ENCODE assay signal across 9 cellular contexts in the genomic region with DNA sequence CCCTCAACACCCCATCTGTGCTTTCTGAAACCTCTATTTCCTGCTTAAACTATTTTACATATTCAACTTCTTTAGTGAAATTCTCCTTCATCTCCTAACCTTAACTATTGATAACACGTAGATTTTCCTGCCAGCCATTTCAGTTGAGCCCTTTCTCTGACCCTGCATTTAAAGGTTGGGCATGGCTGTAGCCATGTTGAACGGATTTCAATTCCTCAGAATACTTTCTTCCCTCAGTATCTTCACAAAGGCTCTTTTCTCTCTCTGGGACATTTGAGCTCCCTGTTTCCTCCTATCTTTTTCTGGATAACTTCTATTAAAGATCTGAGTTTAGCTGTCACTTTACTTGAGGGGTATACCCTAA. TPM values are rescaled to one million over a fixed set of nuclear protein-coding genes. Genes with fewer than 3 reads are reported as not detected.
DNase-seq lines count a peak whose midpoint lies in the region; ATAC-seq, FAIRE-seq and TF ChIP-seq lines count a peak whose summit lies in the region.
"Had no signal": no experiment of that assay in that cellular context is flagged by ENCODE, and none has a peak within 500 bp of the region (broad histone marks: within the 10 kb centered on the region; RNA-seq: fewer than 3 reads in every experiment).

No MANE protein-coding gene starts in this region.

- peak overlapping the region; percentile 89 for H3K9ac ChIP-seq in astrocyte (ENCODE audit: low read length)

- in situ Hi-C loops in G401 (cut with HindIII; ENCODE audit: low sequenced_read_pairs) = no loop called here

- H3K9me3 Mint-ChIP-seq in activated naive CD4-positive, alpha-beta T cell treated with anti-CD3 and anti-CD28 coated beads, Interleukin-2, amount 10 ng/mL, durations not matched to agents 7 days and 5 days = no peaks in the 10 kb centered on the region
- no peaks in the 10 kb centered on the region for H3K9me3 Mint-ChIP-seq in astrocyte (ENCODE audit: unreplicated experiment)

- intact Hi-C loops in body of pancreas (cut with DNase I) = loop anchor here (5.0 kb wide), 1 partner anchor 195 kb away; no protein-coding TSS in a partner anchor

- no peaks in the 10 kb centered on the region for H3K27me3 ChIP-seq in astrocyte (ENCODE audit: insufficient read depth, low read length)
- H3K27me3 ChIP-seq in lung (ENCODE audit: control insufficient read depth, insufficient read depth) = no peaks in the 10 kb centered on the region
- H3K27me3 ChIP-seq in upper lobe of left lung = no peaks in the 10 kb centered on the region
- no peaks in the 10 kb centered on the region for H3K27me3 ChIP-seq in body of pancreas

- no peak overlapping the region for H2AFZ ChIP-seq in astrocyte (ENCODE audit: low read depth, low read length)

- no peak for TF ChIP-seq EP300 in upper lobe of left lung (IDR thresholded peaks at IDR 0.05)

- peaks cover 37% of the 10 kb centered on the region for H4K20me1 ChIP-seq in astrocyte (ENCODE audit: insufficient read depth, low read length)

- ATAC-seq in lung (ENCODE audit: insufficient read depth, low FRiP score) = no peak
- ATAC-seq in upper lobe of left lung (ENCODE audit: low FRiP score in 2 of 2) = no peak
- no peak for ATAC-seq in body of pancreas
- no peak for ATAC-seq in GM19395 (IDR thresholded peaks at IDR 0.05; ENCODE audit: unreplicated experiment)

- H3K79me2 ChIP-seq in astrocyte (ENCODE audit: insufficient read depth, low read length) = peaks cover 75% of the 10 kb centered on the region

- peaks cover 56% of the 10 kb centered on the region for H3K4me1 Mint-ChIP-seq in activated naive CD4-positive, alpha-beta T cell treated with anti-CD3 and anti-CD28 coated beads, Interleukin-2, amount 10 ng/mL, durations not matched to agents 7 days and 5 days
- H3K4me1 Mint-ChIP-seq in astrocyte (ENCODE audit: low read depth, unreplicated experiment) = peaks cover 16% of the 10 kb centered on the region

- H3K36me3 ChIP-seq in astrocyte (ENCODE audit: insufficient read depth, low read length) (peaks cover 4% of the 10 kb centered on the region), lung (ENCODE audit: control insufficient read depth in 2 of 2, insufficient read depth in 2 of 2, low read length in 2 of 2) (peaks cover 0 to 5% of the 10 kb centered on the region in 2 donors), upper lobe of left lung (peaks cover 0 to 8% (median 0%) of the 10 kb centered on the region in 4 donors), body of pancreas (replicated peaks in 1 of 2; ENCODE audit: insufficient read depth in 1 of 2, low read depth in 2 of 2) (no peaks in the 10 kb centered on the region)

- WGBS in lung, 2 donors = 60 to 75% methylated on average over 2 of the region's 2 CpGs
- 61 to 73% methylated on average over 2 of the region's 2 CpGs for WGBS in upper lobe of left lung, 2 donors
- WGBS in body of pancreas, 2 donors = 33 to 44% methylated on average over 2 of the region's 2 CpGs

- H3K27me3 Mint-ChIP-seq in activated naive CD4-positive, alpha-beta T cell treated with anti-CD3 and anti-CD28 coated beads, Interleukin-2, amount 10 ng/mL, durations not matched to agents 7 days and 5 days = no peaks in the 10 kb centered on the region
- no peaks in the 10 kb centered on the region for H3K27me3 Mint-ChIP-seq in astrocyte (ENCODE audit: low read depth, unreplicated experiment)

- peak overlapping the region; percentile 93 for H3K27ac Mint-ChIP-seq in activated naive CD4-positive, alpha-beta T cell treated with anti-CD3 and anti-CD28 coated beads, Interleukin-2, amount 10 ng/mL, durations not matched to agents 7 days and 5 days
- peak overlapping the region; percentile 34 for H3K27ac Mint-ChIP-seq in astrocyte (ENCODE audit: unreplicated experiment)

- peaks cover 13% of the 10 kb centered on the region for H3K4me1 ChIP-seq in astrocyte (ENCODE audit: insufficient read depth, low read length)
- peaks cover 3 to 12% of the 10 kb centered on the region in 2 donors for H3K4me1 ChIP-seq in lung (ENCODE audit: control insufficient read depth in 2 of 2, insufficient read depth in 2 of 2, low read length in 2 of 2)
- peaks cover 15 to 47% (median 26%) of the 10 kb centered on the region in 4 donors for H3K4me1 ChIP-seq in upper lobe of left lung
- H3K4me1 ChIP-seq in body of pancreas = peaks cover 49% of the 10 kb centered on the region

- peak overlapping the region; percentile 77 for H3K27ac ChIP-seq in astrocyte (ENCODE audit: low read depth, low read length)
- H3K27ac ChIP-seq in lung (ENCODE audit: low read depth in 1 of 2, low read length in 1 of 2) = no peak overlapping the region
- peak overlapping the region in 2 of 4 donors; percentile 78 to 87 for H3K27ac ChIP-seq in upper lobe of left lung
- peak overlapping the region in 1 of 4 donors; percentile 84 for H3K27ac ChIP-seq in body of pancreas

- H3K9me3 ChIP-seq in astrocyte (ENCODE audit: insufficient read depth, low read depth, low read length) (no peaks in the 10 kb centered on the region), lung (ENCODE audit: control insufficient read depth in 2 of 2, insufficient read depth in 1 of 2, low read length in 1 of 2) (no peaks in the 10 kb centered on the region), upper lobe of left lung (no peaks in the 10 kb centered on the region), body of pancreas (no peaks in the 10 kb centered on the region)

- CTCF ChIA-PET in activated naive CD4-positive, alpha-beta T cell treated with anti-CD3 and anti-CD28 coated beads, Interleukin-2, amount 10 ng/mL, durations not matched to agents 7 days and 5 days (lab: Charles Lee) = no interaction called here

- peak overlapping the region; percentile 95 for H3K4me3 Mint-ChIP-seq in activated naive CD4-positive, alpha-beta T cell treated with anti-CD3 and anti-CD28 coated beads, Interleukin-2, amount 10 ng/mL, durations not matched to agents 7 days and 5 days
- H3K4me3 Mint-ChIP-seq in astrocyte (ENCODE audit: unreplicated experiment) = peak overlapping the region; percentile 99

- no peak for TF ChIP-seq POLR2A in upper lobe of left lung (IDR thresholded peaks at IDR 0.05)
- TF ChIP-seq POLR2A in body of pancreas (IDR thresholded peaks at IDR 0.05) = no peak

- H3K4me2 ChIP-seq in astrocyte (ENCODE audit: low read length) = peak overlapping the region; percentile 83

- TF ChIP-seq CTCF in astrocyte (IDR thresholded peaks at IDR 0.05; ENCODE audit: insufficient read depth, low read depth, low read length) = no peak
- TF ChIP-seq CTCF in lung (IDR thresholded peaks at IDR 0.05; ENCODE audit: control extremely low read depth, extremely low read depth) = no peak
- TF ChIP-seq CTCF in upper lobe of left lung (IDR thresholded peaks at IDR 0.05) = no peak
- no peak for TF ChIP-seq CTCF in body of pancreas (IDR thresholded peaks at IDR 0.05)

- FAIRE-seq in astrocyte (lab: Jason Lieb, UNC) = no peak
- FAIRE-seq: TTC549 had no signal

- peak overlapping the region; percentile 93 for H3K4me3 ChIP-seq in astrocyte (ENCODE audit: insufficient read depth, low read depth, low read length)
- H3K4me3 ChIP-seq in lung = peak overlapping the region; percentile 17
- peak overlapping the region in 3 of 4 donors; percentile 71 to 73 (median 72) for H3K4me3 ChIP-seq in upper lobe of left lung
- no peak overlapping the region for H3K4me3 ChIP-seq in body of pancreas

- no peak for DNase-seq in activated naive CD4-positive, alpha-beta T cell treated with anti-CD3 and anti-CD28 coated beads, Interleukin-2, amount 10 ng/mL, durations not matched to agents 7 days and 5 days
- no peak for DNase-seq in activated naive CD4-positive, alpha-beta T cell treated with Interleukin-2 at 50 U/mL for 16 hours
- DNase-seq in astrocyte (ENCODE audit: low read depth) = no peak
- no peak for DNase-seq in lung (ENCODE audit: low spot score)
- DNase-seq in upper lobe of left lung = no peak
- DNase-seq in body of pancreas = no peak
- DNase-seq in G401 (ENCODE audit: low spot score) = no peak

- peaks cover 15% of the 10 kb centered on the region for H3K36me3 Mint-ChIP-seq in activated naive CD4-positive, alpha-beta T cell treated with anti-CD3 and anti-CD28 coated beads, Interleukin-2, amount 10 ng/mL, durations not matched to agents 7 days and 5 days
- peaks cover 3% of the 10 kb centered on the region for H3K36me3 Mint-ChIP-seq in astrocyte (ENCODE audit: low read depth, unreplicated experiment)

RNA-seq across cellular contexts. Expression of a gene that starts 1.2 kb away (rescaled TPM):
- total RNA-seq in astrocyte (56.9 and 65.3 TPM in 2 replicates), lung (10 to 100 TPM; 38.1 to 72.5 TPM), upper lobe of left lung (10 to 100 TPM; 24.5 to 69.1 (median 46.7) TPM), body of pancreas (10 to 100 TPM; 20.8 to 30.1 TPM)
- 10 to 100 TPM; 26.5 to 30.4 TPM for polyA plus RNA-seq in lung
- total RNA-seq in G401 (2014; rRNA removed; shearing (Covaris generic)) = 24.9 and 34.1 TPM in 2 replicates

RNA-seq across cellular contexts. Expression of a gene that starts 1.3 kb away (rescaled TPM):
- 45.8 and 50.7 TPM in 2 replicates for total RNA-seq in astrocyte
- total RNA-seq in lung = 10 to 100 TPM; 16.7 to 40.0 TPM
- 10 to 100 TPM; 19.6 to 37.6 TPM for polyA plus RNA-seq in lung
- 10 to 100 TPM; 18.5 to 46.8 (median 36.8) TPM for total RNA-seq in upper lobe of left lung
- 10 to 100 TPM; 32.2 to 80.8 TPM for total RNA-seq in body of pancreas
- 52.4 and 98.1 TPM in 2 replicates for total RNA-seq in G401 (2014; rRNA removed; shearing (Covaris generic))

Comparison
In these comparisons a context has a peak if more than half of its experiments do, and no peak if none do; other contexts are left out.
1. H3K4me3 ChIP-seq: peak in astrocyte (single experiment), lung (single experiment) and upper lobe of left lung (3 of 4); none in body of pancreas (0 of 2).